In the genomic region with DNA sequence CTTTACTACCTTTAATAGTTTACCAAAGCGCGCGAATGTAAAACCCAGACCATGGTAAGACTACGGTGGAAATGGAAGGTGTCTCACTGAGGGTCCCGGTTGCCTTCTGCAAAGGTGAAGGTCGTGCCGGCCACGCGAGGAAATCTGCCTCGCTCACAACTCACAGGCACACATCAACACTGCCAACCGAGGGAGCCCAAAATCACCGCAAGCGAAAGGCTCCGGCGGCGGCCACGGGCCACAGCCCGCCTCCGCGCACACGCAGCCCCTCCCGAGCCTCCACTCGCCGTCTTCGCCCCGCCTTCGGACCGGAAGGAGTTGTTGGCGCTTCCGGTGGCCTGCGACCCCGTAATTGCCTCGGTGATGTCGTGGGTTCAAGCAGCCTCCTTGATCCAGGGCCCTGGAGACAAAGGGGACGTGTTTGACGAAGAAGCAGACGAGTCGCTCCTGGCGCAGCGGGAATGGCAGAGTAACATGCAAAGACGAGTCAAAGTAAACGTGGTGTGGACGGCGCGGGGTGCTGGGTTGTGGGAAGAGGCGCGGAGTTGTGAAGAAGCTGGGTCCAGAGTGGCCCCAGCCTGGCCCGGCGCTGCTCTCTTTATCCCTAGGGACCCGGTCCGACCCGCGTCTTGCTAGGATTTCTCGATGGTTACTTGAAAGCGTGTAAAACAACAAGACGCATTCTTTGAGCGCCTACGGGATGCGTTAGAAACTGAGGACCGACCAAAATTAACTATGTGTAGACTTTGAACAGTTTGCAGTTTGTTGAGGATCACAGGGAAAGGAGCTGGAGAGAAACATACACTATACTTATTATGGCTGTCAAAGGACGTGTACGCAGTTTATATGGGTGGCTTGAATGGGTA, we compare ENCODE assay signal across 1 cellular context.
TF ChIP-seq lines count a peak whose summit lies in the region.

A gene with protein sequence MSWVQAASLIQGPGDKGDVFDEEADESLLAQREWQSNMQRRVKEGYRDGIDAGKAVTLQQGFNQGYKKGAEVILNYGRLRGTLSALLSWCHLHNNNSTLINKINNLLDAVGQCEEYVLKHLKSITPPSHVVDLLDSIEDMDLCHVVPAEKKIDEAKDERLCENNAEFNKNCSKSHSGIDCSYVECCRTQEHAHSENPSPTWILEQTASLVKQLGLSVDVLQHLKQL (plus strand): TSS at position 349 of the 866 bp plus-strand sequence. CDS start 15 bp downstream, at position 364.

TF ChIP-seq in HepG2, 621 proteins besides CTCF, POLR2A, EP300 and RAD21 (continued from another document and continues in another):
- TF ChIP-seq, protein P1, sequence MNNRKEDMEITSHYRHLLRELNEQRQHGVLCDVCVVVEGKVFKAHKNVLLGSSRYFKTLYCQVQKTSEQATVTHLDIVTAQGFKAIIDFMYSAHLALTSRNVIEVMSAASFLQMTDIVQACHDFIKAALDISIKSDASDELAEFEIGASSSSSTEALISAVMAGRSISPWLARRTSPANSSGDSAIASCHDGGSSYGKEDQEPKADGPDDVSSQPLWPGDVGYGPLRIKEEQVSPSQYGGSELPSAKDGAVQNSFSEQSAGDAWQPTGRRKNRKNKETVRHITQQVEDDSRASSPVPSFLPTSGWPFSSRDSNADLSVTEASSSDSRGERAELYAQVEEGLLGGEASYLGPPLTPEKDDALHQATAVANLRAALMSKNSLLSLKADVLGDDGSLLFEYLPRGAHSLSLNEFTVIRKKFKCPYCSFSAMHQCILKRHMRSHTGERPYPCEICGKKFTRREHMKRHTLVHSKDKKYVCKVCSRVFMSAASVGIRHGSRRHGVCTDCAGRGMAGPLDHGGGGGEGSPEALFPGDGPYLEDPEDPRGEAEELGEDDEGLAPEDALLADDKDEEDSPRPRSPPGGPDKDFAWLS (CRISPR knock-in tag; IDR thresholded peaks at IDR 0.05; ENCODE audit: borderline replicate concordance) = no peak
- TF ChIP-seq SNAPC2 (CRISPR knock-in tag; IDR thresholded peaks at IDR 0.05) = peak; percentile 91
- TF ChIP-seq, protein P2, sequence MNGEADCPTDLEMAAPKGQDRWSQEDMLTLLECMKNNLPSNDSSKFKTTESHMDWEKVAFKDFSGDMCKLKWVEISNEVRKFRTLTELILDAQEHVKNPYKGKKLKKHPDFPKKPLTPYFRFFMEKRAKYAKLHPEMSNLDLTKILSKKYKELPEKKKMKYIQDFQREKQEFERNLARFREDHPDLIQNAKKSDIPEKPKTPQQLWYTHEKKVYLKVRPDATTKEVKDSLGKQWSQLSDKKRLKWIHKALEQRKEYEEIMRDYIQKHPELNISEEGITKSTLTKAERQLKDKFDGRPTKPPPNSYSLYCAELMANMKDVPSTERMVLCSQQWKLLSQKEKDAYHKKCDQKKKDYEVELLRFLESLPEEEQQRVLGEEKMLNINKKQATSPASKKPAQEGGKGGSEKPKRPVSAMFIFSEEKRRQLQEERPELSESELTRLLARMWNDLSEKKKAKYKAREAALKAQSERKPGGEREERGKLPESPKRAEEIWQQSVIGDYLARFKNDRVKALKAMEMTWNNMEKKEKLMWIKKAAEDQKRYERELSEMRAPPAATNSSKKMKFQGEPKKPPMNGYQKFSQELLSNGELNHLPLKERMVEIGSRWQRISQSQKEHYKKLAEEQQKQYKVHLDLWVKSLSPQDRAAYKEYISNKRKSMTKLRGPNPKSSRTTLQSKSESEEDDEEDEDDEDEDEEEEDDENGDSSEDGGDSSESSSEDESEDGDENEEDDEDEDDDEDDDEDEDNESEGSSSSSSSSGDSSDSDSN (CRISPR knock-in tag; IDR thresholded peaks at IDR 0.05) = peak; percentile 88
- TF ChIP-seq THYN1 (CRISPR knock-in tag; IDR thresholded peaks at IDR 0.05; ENCODE audit: borderline replicate concordance, low read depth) = no peak
- TF ChIP-seq BRD4 (CRISPR knock-in tag; IDR thresholded peaks at IDR 0.05) = peak; percentile 83
- peak; percentile 99 for TF ChIP-seq NR2C2 (CRISPR knock-in tag; IDR thresholded peaks at IDR 0.05; ENCODE audit: borderline replicate concordance)
- 0 out of 4 replicates have a peak, but pooled peaks of 1 of the 2 experiments have one; percentile 19 for TF ChIP-seq KLF16 (CRISPR knock-in tag; IDR thresholded peaks at IDR 0.05)
- TF ChIP-seq GFI1 (CRISPR knock-in tag; IDR thresholded peaks at IDR 0.05; ENCODE audit: borderline replicate concordance) = peak; percentile 70
- TF ChIP-seq DNMT1 (CRISPR knock-in tag; IDR thresholded peaks at IDR 0.05) = no peak
- TF ChIP-seq, protein P3, sequence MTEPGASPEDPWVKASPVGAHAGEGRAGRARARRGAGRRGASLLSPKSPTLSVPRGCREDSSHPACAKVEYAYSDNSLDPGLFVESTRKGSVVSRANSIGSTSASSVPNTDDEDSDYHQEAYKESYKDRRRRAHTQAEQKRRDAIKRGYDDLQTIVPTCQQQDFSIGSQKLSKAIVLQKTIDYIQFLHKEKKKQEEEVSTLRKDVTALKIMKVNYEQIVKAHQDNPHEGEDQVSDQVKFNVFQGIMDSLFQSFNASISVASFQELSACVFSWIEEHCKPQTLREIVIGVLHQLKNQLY (CRISPR knock-in tag; IDR thresholded peaks at IDR 0.05) = no peak
- TF ChIP-seq, protein P4, sequence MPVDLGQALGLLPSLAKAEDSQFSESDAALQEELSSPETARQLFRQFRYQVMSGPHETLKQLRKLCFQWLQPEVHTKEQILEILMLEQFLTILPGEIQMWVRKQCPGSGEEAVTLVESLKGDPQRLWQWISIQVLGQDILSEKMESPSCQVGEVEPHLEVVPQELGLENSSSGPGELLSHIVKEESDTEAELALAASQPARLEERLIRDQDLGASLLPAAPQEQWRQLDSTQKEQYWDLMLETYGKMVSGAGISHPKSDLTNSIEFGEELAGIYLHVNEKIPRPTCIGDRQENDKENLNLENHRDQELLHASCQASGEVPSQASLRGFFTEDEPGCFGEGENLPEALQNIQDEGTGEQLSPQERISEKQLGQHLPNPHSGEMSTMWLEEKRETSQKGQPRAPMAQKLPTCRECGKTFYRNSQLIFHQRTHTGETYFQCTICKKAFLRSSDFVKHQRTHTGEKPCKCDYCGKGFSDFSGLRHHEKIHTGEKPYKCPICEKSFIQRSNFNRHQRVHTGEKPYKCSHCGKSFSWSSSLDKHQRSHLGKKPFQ (CRISPR knock-in tag; IDR thresholded peaks at IDR 0.05; ENCODE audit: insufficient replicate concordance) = peak; percentile 73
- 0 out of 2 replicates have a peak, but pooled peaks have one; percentile 32 for TF ChIP-seq ONECUT2 (CRISPR knock-in tag; IDR thresholded peaks at IDR 0.05)
- TF ChIP-seq CAMTA2 (CRISPR knock-in tag; IDR thresholded peaks at IDR 0.05; ENCODE audit: borderline replicate concordance) = peak; percentile 88; the same call in 1 of the 2 replicates
- TF ChIP-seq ZNF33B (CRISPR knock-in tag; IDR thresholded peaks at IDR 0.05) = 0 out of 2 replicates have a peak, but pooled peaks have one; percentile 22
- TF ChIP-seq ZZZ3 (CRISPR knock-in tag; IDR thresholded peaks at IDR 0.05; ENCODE audit: borderline replicate concordance) = peak; percentile 78; the same call in 1 of the 2 replicates
- TF ChIP-seq HNF4G (IDR thresholded peaks at IDR 0.05; ENCODE audit: borderline replicate concordance, low read depth, low read length) = no peak
- TF ChIP-seq HNF4G (CRISPR knock-in tag; IDR thresholded peaks at IDR 0.05; ENCODE audit: borderline replicate concordance, low read depth) = no peak
- TF ChIP-seq, protein P5, sequence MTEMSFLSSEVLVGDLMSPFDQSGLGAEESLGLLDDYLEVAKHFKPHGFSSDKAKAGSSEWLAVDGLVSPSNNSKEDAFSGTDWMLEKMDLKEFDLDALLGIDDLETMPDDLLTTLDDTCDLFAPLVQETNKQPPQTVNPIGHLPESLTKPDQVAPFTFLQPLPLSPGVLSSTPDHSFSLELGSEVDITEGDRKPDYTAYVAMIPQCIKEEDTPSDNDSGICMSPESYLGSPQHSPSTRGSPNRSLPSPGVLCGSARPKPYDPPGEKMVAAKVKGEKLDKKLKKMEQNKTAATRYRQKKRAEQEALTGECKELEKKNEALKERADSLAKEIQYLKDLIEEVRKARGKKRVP (CRISPR knock-in tag; IDR thresholded peaks at IDR 0.05) = peak in 1 of 2 experiments; percentile 36; a peak in 1 of 4 replicates
- TF ChIP-seq CEBPB (IDR thresholded peaks at IDR 0.05; ENCODE audit: borderline replicate concordance, low read depth, low read length) = no peak
- TF ChIP-seq KMT2B (CRISPR knock-in tag; IDR thresholded peaks at IDR 0.05) = peak; percentile 98
- TF ChIP-seq ATM (IDR thresholded peaks at IDR 0.05; ENCODE audit: borderline replicate concordance) = no peak
- TF ChIP-seq ZNF781 (CRISPR knock-in tag; IDR thresholded peaks at IDR 0.05; ENCODE audit: borderline replicate concordance, not compliant biosample characterization) = peak; percentile 75
- TF ChIP-seq ZNF136 (CRISPR knock-in tag; IDR thresholded peaks at IDR 0.05; ENCODE audit: low read depth) = no peak
- TF ChIP-seq, protein P6, sequence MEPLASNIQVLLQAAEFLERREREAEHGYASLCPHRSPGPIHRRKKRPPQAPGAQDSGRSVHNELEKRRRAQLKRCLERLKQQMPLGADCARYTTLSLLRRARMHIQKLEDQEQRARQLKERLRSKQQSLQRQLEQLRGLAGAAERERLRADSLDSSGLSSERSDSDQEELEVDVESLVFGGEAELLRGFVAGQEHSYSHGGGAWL (CRISPR knock-in tag; IDR thresholded peaks at IDR 0.05) = peak; percentile 82
- TF ChIP-seq, protein P7, sequence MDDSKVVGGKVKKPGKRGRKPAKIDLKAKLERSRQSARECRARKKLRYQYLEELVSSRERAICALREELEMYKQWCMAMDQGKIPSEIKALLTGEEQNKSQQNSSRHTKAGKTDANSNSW (CRISPR knock-in tag; IDR thresholded peaks at IDR 0.05; ENCODE audit: borderline replicate concordance) = peak; percentile 31; the same call in 1 of the 2 replicates
- TF ChIP-seq RARG (CRISPR knock-in tag; IDR thresholded peaks at IDR 0.05; ENCODE audit: low read depth) = 0 out of 2 replicates have a peak, but pooled peaks have one; percentile 43
- TF ChIP-seq ZNF615 (CRISPR knock-in tag; IDR thresholded peaks at IDR 0.05; ENCODE audit: borderline replicate concordance) = no peak; the same call in 1 of the 2 replicates
- peak; percentile 95 for TF ChIP-seq ZNF724P (CRISPR knock-in tag; IDR thresholded peaks at IDR 0.05; ENCODE audit: borderline replicate concordance)
- no peak for TF ChIP-seq FIP1L1 (IDR thresholded peaks at IDR 0.05; ENCODE audit: borderline replicate concordance, insufficient read depth, low read depth, low read length)
- peak; percentile 97 for TF ChIP-seq ZNF891 (CRISPR knock-in tag; IDR thresholded peaks at IDR 0.05)
- TF ChIP-seq, protein P8, sequence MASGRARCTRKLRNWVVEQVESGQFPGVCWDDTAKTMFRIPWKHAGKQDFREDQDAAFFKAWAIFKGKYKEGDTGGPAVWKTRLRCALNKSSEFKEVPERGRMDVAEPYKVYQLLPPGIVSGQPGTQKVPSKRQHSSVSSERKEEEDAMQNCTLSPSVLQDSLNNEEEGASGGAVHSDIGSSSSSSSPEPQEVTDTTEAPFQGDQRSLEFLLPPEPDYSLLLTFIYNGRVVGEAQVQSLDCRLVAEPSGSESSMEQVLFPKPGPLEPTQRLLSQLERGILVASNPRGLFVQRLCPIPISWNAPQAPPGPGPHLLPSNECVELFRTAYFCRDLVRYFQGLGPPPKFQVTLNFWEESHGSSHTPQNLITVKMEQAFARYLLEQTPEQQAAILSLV (CRISPR knock-in tag; IDR thresholded peaks at IDR 0.05; ENCODE audit: borderline replicate concordance) = peak; percentile 90; the same call in 1 of the 2 replicates
- TF ChIP-seq ZNF431 (CRISPR knock-in tag; IDR thresholded peaks at IDR 0.05; ENCODE audit: borderline replicate concordance, low read depth) = peak; percentile 39; the same call in 1 of the 2 replicates
- TF ChIP-seq, protein P9, sequence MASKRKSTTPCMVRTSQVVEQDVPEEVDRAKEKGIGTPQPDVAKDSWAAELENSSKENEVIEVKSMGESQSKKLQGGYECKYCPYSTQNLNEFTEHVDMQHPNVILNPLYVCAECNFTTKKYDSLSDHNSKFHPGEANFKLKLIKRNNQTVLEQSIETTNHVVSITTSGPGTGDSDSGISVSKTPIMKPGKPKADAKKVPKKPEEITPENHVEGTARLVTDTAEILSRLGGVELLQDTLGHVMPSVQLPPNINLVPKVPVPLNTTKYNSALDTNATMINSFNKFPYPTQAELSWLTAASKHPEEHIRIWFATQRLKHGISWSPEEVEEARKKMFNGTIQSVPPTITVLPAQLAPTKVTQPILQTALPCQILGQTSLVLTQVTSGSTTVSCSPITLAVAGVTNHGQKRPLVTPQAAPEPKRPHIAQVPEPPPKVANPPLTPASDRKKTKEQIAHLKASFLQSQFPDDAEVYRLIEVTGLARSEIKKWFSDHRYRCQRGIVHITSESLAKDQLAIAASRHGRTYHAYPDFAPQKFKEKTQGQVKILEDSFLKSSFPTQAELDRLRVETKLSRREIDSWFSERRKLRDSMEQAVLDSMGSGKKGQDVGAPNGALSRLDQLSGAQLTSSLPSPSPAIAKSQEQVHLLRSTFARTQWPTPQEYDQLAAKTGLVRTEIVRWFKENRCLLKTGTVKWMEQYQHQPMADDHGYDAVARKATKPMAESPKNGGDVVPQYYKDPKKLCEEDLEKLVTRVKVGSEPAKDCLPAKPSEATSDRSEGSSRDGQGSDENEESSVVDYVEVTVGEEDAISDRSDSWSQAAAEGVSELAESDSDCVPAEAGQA (IDR thresholded peaks at IDR 0.05; ENCODE audit: low read depth) = 0 out of 2 replicates have a peak, but pooled peaks have one; percentile 65
- TF ChIP-seq, protein P9 (CRISPR knock-in tag; IDR thresholded peaks at IDR 0.05; ENCODE audit: borderline replicate concordance) = 0 out of 2 replicates have a peak, but pooled peaks have one; percentile 75
- TF ChIP-seq HNF4A (CRISPR knock-in tag; IDR thresholded peaks at IDR 0.05) = peak; percentile 67
- no peak for TF ChIP-seq RFX3 (CRISPR knock-in tag; IDR thresholded peaks at IDR 0.05)
- TF ChIP-seq KLF6 (CRISPR knock-in tag; IDR thresholded peaks at IDR 0.05) = peak; percentile 62; the same call in 1 of the 2 replicates
- TF ChIP-seq REPIN1 (CRISPR knock-in tag; IDR thresholded peaks at IDR 0.05; ENCODE audit: borderline replicate concordance, low read depth) = peak; percentile 13; the same call in 1 of the 2 replicates
- TF ChIP-seq MIXL1 (CRISPR knock-in tag; IDR thresholded peaks at IDR 0.05) = peak; percentile 87
